Comparison of ENCODE assay signal across 9 cellular contexts in the genomic region with DNA sequence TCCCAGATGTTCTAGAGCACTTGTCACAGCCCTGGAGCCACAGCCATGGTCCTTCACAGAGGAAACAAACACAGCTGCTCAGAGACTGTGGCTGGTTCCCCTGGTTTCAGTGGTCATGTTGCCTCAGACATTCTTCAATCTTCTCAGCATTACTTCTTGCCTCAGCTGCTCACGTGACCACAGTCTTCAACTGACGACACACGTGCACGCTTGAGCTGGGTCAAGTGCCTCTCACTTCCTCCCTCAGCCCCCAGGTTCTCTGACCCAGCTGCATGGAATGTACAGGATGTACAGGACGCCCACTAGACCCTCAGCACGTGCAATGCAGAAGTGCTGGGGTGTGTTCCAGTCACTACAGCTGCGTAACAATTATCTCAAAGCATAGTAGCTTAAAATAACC.
DNase-seq lines count a peak whose midpoint lies in the region; ATAC-seq and TF ChIP-seq lines count a peak whose summit lies in the region.
"Had no signal": no experiment of that assay in that cellular context is flagged by ENCODE, and none has a peak within 500 bp of the region (broad histone marks: within the 10 kb centered on the region; RNA-seq: fewer than 3 reads in every experiment).

No MANE protein-coding gene starts in this region.

- H3K4me3 Mint-ChIP-seq in nephron progenitor cell: no peak overlapping the region

- H3K4me1 Mint-ChIP-seq in nephron progenitor cell: peaks cover 5% of the 10 kb centered on the region

- WGBS in SK-N-SH (ENCODE audit: low lambda C conversion rate): 22% methylated on average over 6 of the region's 7 CpGs
- 61 to 71% (median 65%) methylated on average over 7 of the region's 7 CpGs for WGBS in stomach, 5 donors

- H3K9ac ChIP-seq in SK-N-SH: no peak overlapping the region

- POLR2A ChIA-PET in SK-N-SH (lab: Yijun Ruan, JAX): no interaction called here

- H3K4me2 ChIP-seq in SK-N-SH: no peak overlapping the region

- no peaks in the 10 kb centered on the region for H3K27me3 ChIP-seq in SK-N-SH (ENCODE audit: insufficient read depth)
- H3K27me3 ChIP-seq in stomach: peaks cover 0 to 5% (median 0%) of the 10 kb centered on the region in 3 donors

- CTCF ChIA-PET in SK-N-SH (lab: Yijun Ruan, JAX): interaction anchor here (0.8 to 1.6 kb wide), 3 partner anchors 9 to 38 kb away, joined by 3 to 5 read pairs (median 3); no protein-coding TSS in a partner anchor

- H3K9me2 ChIP-seq in SK-N-SH: no peaks in the 10 kb centered on the region

- H2AFZ ChIP-seq in SK-N-SH (ENCODE audit: low read depth): no peak overlapping the region

- H4K20me1 ChIP-seq in SK-N-SH (ENCODE audit: insufficient read depth): no peaks in the 10 kb centered on the region

- H3K27ac ChIP-seq in SK-N-SH (ENCODE audit: low read depth in 2 of 2, low read length in 1 of 2) (no peak overlapping the region), stomach (no peak overlapping the region)

- H3K9me3 ChIP-seq in SK-N-SH (no peaks in the 10 kb centered on the region), stomach (no peaks in the 10 kb centered on the region)

- no peaks in the 10 kb centered on the region for H3K36me3 ChIP-seq in SK-N-SH (replicated peaks in 1 of 2; ENCODE audit: control insufficient read depth in 1 of 2, insufficient read depth in 2 of 2, low read length in 1 of 2)
- no peaks in the 10 kb centered on the region for H3K36me3 ChIP-seq in stomach

- H3K4me1 ChIP-seq in SK-N-SH (ENCODE audit: control insufficient read depth in 1 of 2, insufficient read depth in 2 of 2, low read depth in 1 of 2, low read length in 1 of 2) (no peaks in the 10 kb centered on the region), stomach (no peaks in the 10 kb centered on the region)

- no peaks in the 10 kb centered on the region for H3K79me2 ChIP-seq in SK-N-SH (ENCODE audit: insufficient read depth)

- peak overlapping the region; percentile 49 for H3K27ac Mint-ChIP-seq in nephron progenitor cell

- TF ChIP-seq CTCF in nephron progenitor cell (IDR thresholded peaks at IDR 0.05) (no peak), SK-N-SH (IDR thresholded peaks at IDR 0.05) (no peak), stomach (IDR thresholded peaks at IDR 0.05) (no peak)

- TF ChIP-seq POLR2A in stomach (IDR thresholded peaks at IDR 0.05): no peak

- H3K27me3 Mint-ChIP-seq in nephron progenitor cell (ENCODE audit: low read depth, poor library complexity): peaks cover 13% of the 10 kb centered on the region

- no peaks in the 10 kb centered on the region for H3F3A ChIP-seq in SK-N-SH (replicated peaks; ENCODE audit: insufficient read depth)

- DNase-seq in NOMO-1 treated with DMSO at 0.1 percent for 48 hours (lab: John Stamatoyannopoulos, UW; ENCODE audit: unreplicated experiment): peak; percentile 76
- no peak for DNase-seq in nephron progenitor cell
- no peak for DNase-seq in SK-N-SH
- DNase-seq in stomach: no peak
- no peak for DNase-seq in NCI-H1417 treated with DMSO at 0.1 percent for 48 hours (lab: John Stamatoyannopoulos, UW)
- DNase-seq in dermis blood vessel endothelial cell: no peak
- DNase-seq: NCI-H510A had no signal

- peak; percentile 63 for ATAC-seq in GM18870 (IDR thresholded peaks at IDR 0.05; ENCODE audit: unreplicated experiment)
- peak; percentile 89 for ATAC-seq in HG02938 (IDR thresholded peaks at IDR 0.05; ENCODE audit: unreplicated experiment)

- no peaks in the 10 kb centered on the region for H3K9me3 Mint-ChIP-seq in nephron progenitor cell

- H3K4me3 ChIP-seq in SK-N-SH (ENCODE audit: low read depth in 2 of 2, low read length in 1 of 2): no peak overlapping the region
- no peak overlapping the region for H3K4me3 ChIP-seq in stomach

- intact Hi-C loops in stomach (cut with DNase I; ENCODE audit: low total_unique reads): no loop called here

- no peaks in the 10 kb centered on the region for H3K36me3 Mint-ChIP-seq in nephron progenitor cell (ENCODE audit: low read depth)

- no peak for TF ChIP-seq EP300 in SK-N-SH (IDR thresholded peaks at IDR 0.05; ENCODE audit: borderline replicate concordance in 1 of 2, low read depth in 1 of 2, low read length in 1 of 2)
- no peak for TF ChIP-seq EP300 in stomach (IDR thresholded peaks at IDR 0.05)

- no peak for TF ChIP-seq RAD21 in SK-N-SH (IDR thresholded peaks at IDR 0.05; ENCODE audit: low read length)

TF ChIP-seq in SK-N-SH, 30 proteins besides CTCF, POLR2A, EP300 and RAD21:
- TF ChIP-seq FOXJ3 (CRISPR knock-in tag; IDR thresholded peaks at IDR 0.05): no peak
- no peak for TF ChIP-seq ELF1 (IDR thresholded peaks at IDR 0.05)
- TF ChIP-seq YY1 (IDR thresholded peaks at IDR 0.05; ENCODE audit: low read depth): no peak
- TF ChIP-seq, protein P1, sequence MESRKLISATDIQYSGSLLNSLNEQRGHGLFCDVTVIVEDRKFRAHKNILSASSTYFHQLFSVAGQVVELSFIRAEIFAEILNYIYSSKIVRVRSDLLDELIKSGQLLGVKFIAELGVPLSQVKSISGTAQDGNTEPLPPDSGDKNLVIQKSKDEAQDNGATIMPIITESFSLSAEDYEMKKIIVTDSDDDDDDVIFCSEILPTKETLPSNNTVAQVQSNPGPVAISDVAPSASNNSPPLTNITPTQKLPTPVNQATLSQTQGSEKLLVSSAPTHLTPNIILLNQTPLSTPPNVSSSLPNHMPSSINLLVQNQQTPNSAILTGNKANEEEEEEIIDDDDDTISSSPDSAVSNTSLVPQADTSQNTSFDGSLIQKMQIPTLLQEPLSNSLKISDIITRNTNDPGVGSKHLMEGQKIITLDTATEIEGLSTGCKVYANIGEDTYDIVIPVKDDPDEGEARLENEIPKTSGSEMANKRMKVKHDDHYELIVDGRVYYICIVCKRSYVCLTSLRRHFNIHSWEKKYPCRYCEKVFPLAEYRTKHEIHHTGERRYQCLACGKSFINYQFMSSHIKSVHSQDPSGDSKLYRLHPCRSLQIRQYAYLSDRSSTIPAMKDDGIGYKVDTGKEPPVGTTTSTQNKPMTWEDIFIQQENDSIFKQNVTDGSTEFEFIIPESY (IDR thresholded peaks at IDR 0.05; ENCODE audit: borderline replicate concordance, low read depth): no peak
- TF ChIP-seq RCOR1 (IDR thresholded peaks at IDR 0.05; ENCODE audit: low read length): no peak
- TF ChIP-seq POLR2AphosphoS5 (IDR thresholded peaks at IDR 0.05; ENCODE audit: low read depth, low read length): no peak
- no peak for TF ChIP-seq FOSL2 (IDR thresholded peaks at IDR 0.05; ENCODE audit: borderline replicate concordance, low read depth)
- TF ChIP-seq SMC3 (IDR thresholded peaks at IDR 0.05; ENCODE audit: low read depth, low read length): no peak
- TF ChIP-seq FOXM1 (IDR thresholded peaks at IDR 0.05; ENCODE audit: low read depth): no peak
